10 cellular contexts compared by ENCODE assay signal in the genomic region with DNA sequence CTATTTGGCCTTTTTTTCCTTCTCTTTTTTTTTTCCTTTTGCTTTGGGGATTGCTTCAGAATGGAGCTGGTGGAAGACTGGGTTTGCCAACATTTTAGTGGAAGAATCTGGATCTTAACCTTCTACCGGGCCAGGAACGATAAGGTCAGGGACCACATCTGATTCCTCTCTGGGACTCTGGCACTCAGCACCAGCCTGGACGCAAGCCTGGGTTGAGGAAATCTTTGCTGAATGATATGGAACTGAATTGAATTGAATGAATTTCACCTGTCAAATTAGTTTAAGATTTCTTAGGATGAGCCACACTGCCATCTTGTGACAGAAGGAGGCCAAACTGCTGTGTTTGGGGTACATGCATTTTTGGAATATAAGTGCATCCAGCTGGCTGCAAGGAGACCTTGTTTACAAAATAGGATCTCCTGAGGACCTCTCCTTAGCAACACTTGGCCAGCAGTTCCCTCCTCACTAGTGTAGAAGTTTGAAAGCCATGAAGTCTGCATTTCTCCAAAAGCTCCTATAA. TPM values are rescaled to one million over a fixed set of nuclear protein-coding genes. Genes with fewer than 3 reads are reported as not detected.
A peak's percentile ranks its signal among the peaks of the same experiment; 100 is the strongest.
DNase-seq lines count a peak whose midpoint lies in the region; TF ChIP-seq lines count a peak whose summit lies in the region.
"Had no signal": no experiment of that assay in that cellular context is flagged by ENCODE, and none has a peak within 500 bp of the region (broad histone marks: within the 10 kb centered on the region; RNA-seq: fewer than 3 reads in every experiment).

No MANE protein-coding gene starts in this region.

- WGBS in mammary epithelial cell (ENCODE audit: low coverage, missing lambda C conversion rate) = 79% methylated on average over 3 of the region's 3 CpGs

- no peak overlapping the region for H3K4me2 ChIP-seq in mammary epithelial cell (ENCODE audit: insufficient read depth, low read depth, low read length)

- CTCF ChIA-PET in mammary epithelial cell (lab: Charles Lee; ENCODE audit: low non-redundant PET) = interaction anchor here (0.6 kb wide), 1 partner anchor 129 kb away, joined by 3 read pairs; no protein-coding TSS in a partner anchor

- no peak overlapping the region for H2AFZ ChIP-seq in mammary epithelial cell (ENCODE audit: low read depth, low read length)

- H3K9ac ChIP-seq in mammary epithelial cell (ENCODE audit: insufficient read depth, low read length) = no peak overlapping the region

- peak; percentile 38 to 53 for TF ChIP-seq CTCF in mammary epithelial cell (conservative IDR thresholded peaks at IDR 0.05 in 1 of 2, IDR thresholded peaks at IDR 0.05 in 1 of 2; ENCODE audit: extremely low read depth in 1 of 2, insufficient read depth in 1 of 2, low read depth in 1 of 2, low read length in 2 of 2)
- TF ChIP-seq CTCF in retinal pigment epithelial cell (conservative IDR thresholded peaks at IDR 0.05; ENCODE audit: low read depth, low read length) = peak; percentile 42

- dilution Hi-C loops in mammary epithelial cell (cut with HindIII; ENCODE audit: low sequenced_read_pairs) = loop anchor here (5.0 kb wide), 2 partner anchors 51 to 131 kb away; no protein-coding TSS in a partner anchor

- H3K9me3 ChIP-seq in mammary epithelial cell (replicated peaks; ENCODE audit: insufficient read depth, low read length) = no peaks in the 10 kb centered on the region
- H3K9me3 ChIP-seq: mucosa of descending colon had no signal

- no peaks in the 10 kb centered on the region for H4K20me1 ChIP-seq in mammary epithelial cell (ENCODE audit: insufficient read depth, low read length)

- in situ Hi-C loops in mammary epithelial cell (cut with MboI; ENCODE audit: low sequenced_read_pairs in 2 of 2) = loop anchor here in 1 of 2 donors (10.0 kb wide), 1 partner anchor 264 kb away; no protein-coding TSS in a partner anchor

- BruUV-seq in mammary epithelial cell (replicated peaks; lab: Mats Ljungman, UMichigan) = no TSS peak

- no peak overlapping the region for H3K4me3 ChIP-seq in Jurkat, Clone E6-1 (ENCODE audit: low read length)
- H3K4me3 ChIP-seq in mammary epithelial cell (replicated peaks in 1 of 3; ENCODE audit: insufficient read depth in 1 of 3, low read depth in 2 of 3, low read length in 3 of 3) (no peak overlapping the region), retinal pigment epithelial cell (ENCODE audit: low read length) (no peak overlapping the region)
- H3K4me3 ChIP-seq: mucosa of descending colon had no signal

- no peaks in the 10 kb centered on the region for H3K36me3 ChIP-seq in mammary epithelial cell (ENCODE audit: insufficient read depth, low read length)

- no peaks in the 10 kb centered on the region for H3K27me3 ChIP-seq in mammary epithelial cell (ENCODE audit: insufficient read depth, low read length)

- DNase-seq in activated gamma-delta T cell treated with Interleukin-2 at 50 U/mL for 16 hours (peak; percentile 19), activated gamma-delta T cell (lab: John Stamatoyannopoulos, UW) (no peak), mammary epithelial cell (no peak), retinal pigment epithelial cell (ENCODE audit: low read depth) (no peak), islet precursor cell (no peak), C1 segment of cervical spinal cord (lab: John Stamatoyannopoulos, UW) (no peak), NCI-H526 treated with DMSO at 0.1 percent for 48 hours (lab: John Stamatoyannopoulos, UW) (no peak)
- DNase-seq in Jurkat, Clone E6-1 (ENCODE audit: low read depth, low spot score) = peak; percentile 22
- DNase-seq: stimulated activated naive CD8-positive, alpha-beta T cell treated with anti-CD3 and anti-CD28 coated beads, Interleukin-15, amount 100 ng/mL, for 72 hours had no signal

- H3K79me2 ChIP-seq in mammary epithelial cell (ENCODE audit: insufficient read depth, low read length) = no peaks in the 10 kb centered on the region

- H3K27ac ChIP-seq in mammary epithelial cell (ENCODE audit: insufficient read depth, low read depth, low read length) = no peak overlapping the region

- no peaks in the 10 kb centered on the region for H3K4me1 ChIP-seq in mammary epithelial cell (ENCODE audit: insufficient read depth, low read length)

- intact Hi-C loops in mammary epithelial cell (cut with micrococcal nuclease) = no loop called here

RNA-seq across cellular contexts. Expression of gene TPBGL, which starts 30.4 kb away (rescaled TPM):
- polyA plus RNA-seq in Jurkat, Clone E6-1 (2012; ENCODE audit: insufficient read depth, insufficient read length) = not detected
- total RNA-seq in mammary epithelial cell = under 1 TPM in 1 of 2 donors, not detected in 1; 0.21 TPM
- 0.01 TPM for polyA plus RNA-seq in mammary epithelial cell
- not detected for polyA minus RNA-seq in mammary epithelial cell

Comparison
In these comparisons a context has a peak if more than half of its experiments do, and no peak if none do; other contexts are left out.
1. DNase-seq: peak in activated gamma-delta T cell treated with Interleukin-2 at 50 U/mL for 16 hours (single experiment) and Jurkat, Clone E6-1 (single experiment); none in activated gamma-delta T cell (single experiment), mammary epithelial cell (single experiment), retinal pigment epithelial cell (single experiment), islet precursor cell (single experiment), C1 segment of cervical spinal cord (0 of 14) and NCI-H526 treated with DMSO at 0.1 percent for 48 hours (single experiment).